In genomic region chr18:63410792-63411191, GRCh38 we compare ENCODE assay signal across 12 cellular contexts. TPM values are rescaled to one million over a fixed set of nuclear protein-coding genes. Genes with fewer than 3 reads are reported as not detected.
DNase-seq lines count a peak whose midpoint lies in the region; ATAC-seq, FAIRE-seq and TF ChIP-seq lines count a peak whose summit lies in the region.
"Had no signal": no experiment of that assay in that cellular context is flagged by ENCODE, and none has a peak within 500 bp of the region (broad histone marks: within the 10 kb centered on the region; RNA-seq: fewer than 3 reads in every experiment).

No MANE protein-coding gene starts in this region.

- CTCF ChIA-PET in activated CD4-positive, alpha-beta T cell treated with anti-CD3 and anti-CD28 coated beads for 36 hours (lab: Charles Lee): interaction anchor here (0.6 to 1.8 kb wide), 9 partner anchors 10 to 1436 kb away, joined by 3 to 7 read pairs (median 4); partner anchors contain the start of gene VPS4B

- H3K36me3 ChIP-seq in RWPE2 (ENCODE audit: low read depth): peaks cover 73% of the 10 kb centered on the region
- H3K36me3 ChIP-seq in small intestine (ENCODE audit: control insufficient read depth in 2 of 2, insufficient read depth in 2 of 2, low read length in 2 of 2): peaks cover 11 to 12% of the 10 kb centered on the region in 2 donors

- H3K9me3 ChIP-seq in RWPE2 (ENCODE audit: severe bottlenecking): no peaks in the 10 kb centered on the region
- H3K9me3 ChIP-seq in small intestine (ENCODE audit: control insufficient read depth, low read depth): no peaks in the 10 kb centered on the region

- peak overlapping the region; percentile 2 for H3K27ac Mint-ChIP-seq in activated CD4-positive, alpha-beta T cell treated with anti-CD3 and anti-CD28 coated beads for 36 hours
- peak overlapping the region; percentile 73 to 74 for H3K27ac Mint-ChIP-seq in effector memory CD8-positive, alpha-beta T cell
- H3K27ac Mint-ChIP-seq: progenitor cell of endocrine pancreas had no signal

- ATAC-seq in activated CD4-positive, alpha-beta T cell treated with anti-CD3 and anti-CD28 coated beads for 36 hours: peak; percentile 91
- peak; percentile 92 for ATAC-seq in RWPE2 (ENCODE audit: low read depth)
- ATAC-seq in effector memory CD8-positive, alpha-beta T cell (replicated peaks): no peak

- no peak for TF ChIP-seq CTCF in RWPE2 (IDR thresholded peaks at IDR 0.05; ENCODE audit: poor library complexity, severe bottlenecking)

- no peaks in the 10 kb centered on the region for H3K27me3 Mint-ChIP-seq in activated CD4-positive, alpha-beta T cell treated with anti-CD3 and anti-CD28 coated beads for 36 hours
- no peaks in the 10 kb centered on the region for H3K27me3 Mint-ChIP-seq in effector memory CD8-positive, alpha-beta T cell
- H3K27me3 Mint-ChIP-seq: progenitor cell of endocrine pancreas had no signal

- peaks cover 59% of the 10 kb centered on the region for H3K36me3 Mint-ChIP-seq in activated CD4-positive, alpha-beta T cell treated with anti-CD3 and anti-CD28 coated beads for 36 hours (ENCODE audit: low read depth)
- peaks cover 58% of the 10 kb centered on the region for H3K36me3 Mint-ChIP-seq in effector memory CD8-positive, alpha-beta T cell (ENCODE audit: insufficient read depth)

- H3K27ac ChIP-seq in RWPE2 (ENCODE audit: poor library complexity, severe bottlenecking) (peak overlapping the region; percentile 86), small intestine (ENCODE audit: low read depth in 1 of 2, low read length in 1 of 2) (no peak overlapping the region)
- H3K27ac ChIP-seq: dorsolateral prefrontal cortex had no signal

- WGBS in small intestine, 3 donors: 39 to 64% (median 43%) methylated on average over 4 of the region's 4 CpGs

- POLR2A ChIA-PET in activated CD4-positive, alpha-beta T cell treated with anti-CD3 and anti-CD28 coated beads for 36 hours (lab: Charles Lee): interaction anchor here (0.6 to 1.4 kb wide), 4 partner anchors 10 to 45 kb away, joined by 3 to 6 read pairs (median 4); partner anchors contain the start of gene VPS4B

- DNase-seq in activated CD4-positive, alpha-beta T cell treated with anti-CD3 and anti-CD28 coated beads for 36 hours: no peak
- no peak for DNase-seq in activated CD4-positive, alpha-beta T cell treated with anti-CD3 and anti-CD28 coated beads for 1 hour
- DNase-seq in RWPE2 (ENCODE audit: low spot score) (no peak), small intestine (peak; percentile 63), dedifferentiated amniotic fluid mesenchymal stem cell (ENCODE audit: extremely low spot score) (no peak), HuH-7 (ENCODE audit: low spot score) (no peak)
- DNase-seq in effector memory CD8-positive, alpha-beta T cell: no peak
- DNase-seq in stimulated activated CD4-positive, alpha-beta T cell treated with anti-CD3 and anti-CD28 coated beads, Interleukin-2, amount 100 ng/mL, for 48 hours: no peak
- DNase-seq: dorsolateral prefrontal cortex, NCI-H1105 treated with DMSO at 0.1 percent for 48 hours had no signal

- H3K9me3 Mint-ChIP-seq in activated CD4-positive, alpha-beta T cell treated with anti-CD3 and anti-CD28 coated beads for 36 hours (ENCODE audit: low read depth): no peaks in the 10 kb centered on the region
- H3K9me3 Mint-ChIP-seq in effector memory CD8-positive, alpha-beta T cell: no peaks in the 10 kb centered on the region

- FAIRE-seq in small intestine (lab: Jason Lieb, UNC): no peak
- FAIRE-seq: A204.1 had no signal

- intact Hi-C loops in activated CD4-positive, alpha-beta T cell treated with anti-CD3 and anti-CD28 coated beads for 36 hours (cut with DNase I, micrococcal nuclease): loop anchor here (1.0 to 2.0 kb wide), 2 partner anchors 12 to 44 kb away; partner anchors contain the start of genes KDSR (in 1 of the 2) and VPS4B (in 1 of the 2)

- H3K4me3 Mint-ChIP-seq in activated CD4-positive, alpha-beta T cell treated with anti-CD3 and anti-CD28 coated beads for 36 hours: no peak overlapping the region
- no peak overlapping the region for H3K4me3 Mint-ChIP-seq in effector memory CD8-positive, alpha-beta T cell

- peaks cover 43% of the 10 kb centered on the region for H3K4me1 Mint-ChIP-seq in activated CD4-positive, alpha-beta T cell treated with anti-CD3 and anti-CD28 coated beads for 36 hours
- peaks cover 26 to 51% of the 10 kb centered on the region in 2 donors for H3K4me1 Mint-ChIP-seq in effector memory CD8-positive, alpha-beta T cell (ENCODE audit: low read depth in 2 of 2)

- no peaks in the 10 kb centered on the region for H3K27me3 ChIP-seq in RWPE2 (ENCODE audit: insufficient read depth, poor library complexity, severe bottlenecking)
- no peaks in the 10 kb centered on the region for H3K27me3 ChIP-seq in small intestine (ENCODE audit: control insufficient read depth in 2 of 2, insufficient read depth in 2 of 2, low read length in 2 of 2)
- H3K27me3 ChIP-seq: dorsolateral prefrontal cortex had no signal

- H3K4me3 ChIP-seq in RWPE2 (ENCODE audit: severe bottlenecking): no peak overlapping the region
- H3K4me3 ChIP-seq in small intestine (ENCODE audit: low read depth in 1 of 2, low read length in 2 of 2): no peak overlapping the region
- H3K4me3 ChIP-seq: dorsolateral prefrontal cortex had no signal

- H3K4me1 ChIP-seq in RWPE2 (ENCODE audit: insufficient read depth, poor library complexity, severe bottlenecking) (peaks cover 48% of the 10 kb centered on the region), small intestine (ENCODE audit: control insufficient read depth in 2 of 2, insufficient read depth in 1 of 2, low read depth in 1 of 2, low read length in 1 of 2) (no peaks in the 10 kb centered on the region)

RNA-seq across cellular contexts. Expression of gene VPS4B, which starts 11.5 kb away (rescaled TPM):
- 10 to 100 TPM; 40.7 to 48.4 TPM for total RNA-seq in activated CD4-positive, alpha-beta T cell treated with anti-CD3 and anti-CD28 coated beads for 36 hours
- polyA plus RNA-seq in small intestine: 10 to 100 TPM; 27.2 to 34.6 (median 32.9) TPM

RNA-seq across cellular contexts. Expression of gene KDSR, which starts 43.8 kb away (rescaled TPM):
- 10 to 100 TPM; 72.6 to 78.6 TPM for total RNA-seq in activated CD4-positive, alpha-beta T cell treated with anti-CD3 and anti-CD28 coated beads for 36 hours
- polyA plus RNA-seq in small intestine: 10 to 100 TPM in 1 of 3 donors, 1 to 10 TPM in 2; 5.8 to 23.8 (median 8.6) TPM
